8 cellular contexts compared by ENCODE assay signal in genomic region chr1:247110627-247111258, GRCh38. TPM values are rescaled to one million over a fixed set of nuclear protein-coding genes. Genes with fewer than 3 reads are reported as not detected.
DNase-seq lines count a peak whose midpoint lies in the region; TF ChIP-seq lines count a peak whose summit lies in the region.

No MANE protein-coding gene starts in this region.

- H3K36me3 Mint-ChIP-seq in chondrocyte (ENCODE audit: low read depth), result peaks cover 2% of the 10 kb centered on the region

- H3K27ac ChIP-seq in A673 (ENCODE audit: low read depth, low read length, poor library complexity, severe bottlenecking) (no peak overlapping the region), stomach smooth muscle (ENCODE audit: low read length) (peak overlapping the region; percentile 53)

- peaks cover 9% of the 10 kb centered on the region for H3K4me1 Mint-ChIP-seq in chondrocyte (ENCODE audit: low read depth)

- H3K27ac Mint-ChIP-seq in chondrocyte (ENCODE audit: unreplicated experiment), result peak overlapping the region; percentile 61

- H3K27me3 ChIP-seq in A673 (replicated peaks; ENCODE audit: insufficient read depth, low read depth, low read length, poor library complexity), result peaks cover 36% of the 10 kb centered on the region
- H3K27me3 ChIP-seq in NT2/D1 (ENCODE audit: insufficient read depth, insufficient read length), result peaks cover 59% of the 10 kb centered on the region
- peaks cover 39% of the 10 kb centered on the region for H3K27me3 ChIP-seq in mononuclear cell (ENCODE audit: insufficient read depth, low read length)
- H3K27me3 ChIP-seq in stomach smooth muscle (ENCODE audit: control insufficient read depth in 1 of 2, insufficient read depth in 2 of 2, low read length in 2 of 2), result no peaks in the 10 kb centered on the region

- peak overlapping the region; percentile 88 for H3K9ac ChIP-seq in NT2/D1 (ENCODE audit: insufficient read length, low read depth)
- peak overlapping the region; percentile 58 to 62 for H3K9ac ChIP-seq in stomach smooth muscle (ENCODE audit: low read length in 2 of 2)

- DNase-seq in A673 (ENCODE audit: low spot score) (no peak), NT2/D1 (ENCODE audit: low read depth, low spot score) (no peak), chondrocyte (ENCODE audit: low spot score) (no peak), DMS 273 (lab: John Stamatoyannopoulos, UW; ENCODE audit: unreplicated experiment) (no peak), cerebellar cortex (ENCODE audit: low spot score) (no peak), 8988T (no peak)

- TF ChIP-seq CTCF in A673 (conservative IDR thresholded peaks at IDR 0.05; ENCODE audit: low read depth, low read length), result no peak
- TF ChIP-seq CTCF in chondrocyte (IDR thresholded peaks at IDR 0.05), result no peak

- CTCF ChIA-PET in A673 (lab: Charles Lee), result no interaction called here

- H3K4me3 Mint-ChIP-seq in chondrocyte (ENCODE audit: unreplicated experiment), result peak overlapping the region; percentile 82

- H3K4me1 ChIP-seq in A673 (ENCODE audit: insufficient read depth, low read length, poor library complexity, severe bottlenecking), result no peaks in the 10 kb centered on the region
- H3K4me1 ChIP-seq in NT2/D1 (ENCODE audit: insufficient read depth, insufficient read length), result peaks cover 4% of the 10 kb centered on the region
- peaks cover 17% of the 10 kb centered on the region for H3K4me1 ChIP-seq in mononuclear cell (ENCODE audit: insufficient read depth, low read length)
- H3K4me1 ChIP-seq in stomach smooth muscle (ENCODE audit: control insufficient read depth, insufficient read depth, low read length), result peaks cover 14% of the 10 kb centered on the region

- intact Hi-C loops in A673 (cut with micrococcal nuclease; ENCODE audit: unreplicated experiment), result no loop called here

- POLR2A ChIA-PET in A673 (lab: Charles Lee; ENCODE audit: low non-redundant PET), result no interaction called here

- H3K9me3 ChIP-seq in A673 (ENCODE audit: low read depth, low read length, poor library complexity, severe bottlenecking) (no peaks in the 10 kb centered on the region), NT2/D1 (ENCODE audit: insufficient read depth, low read length) (no peaks in the 10 kb centered on the region), mononuclear cell (ENCODE audit: low read depth, low read length) (no peaks in the 10 kb centered on the region), stomach smooth muscle (ENCODE audit: control insufficient read depth in 2 of 2, low read length in 2 of 2) (no peaks in the 10 kb centered on the region)

- H3K9me3 Mint-ChIP-seq in chondrocyte (ENCODE audit: low read depth), result no peaks in the 10 kb centered on the region

- no peaks in the 10 kb centered on the region for H3K27me3 Mint-ChIP-seq in chondrocyte (ENCODE audit: low read depth)

- BruUV-seq in A673 (replicated peaks; lab: Mats Ljungman, UMichigan), result no TSS peak

- no peaks in the 10 kb centered on the region for H3K36me3 ChIP-seq in A673 (ENCODE audit: insufficient read depth, low read length, poor library complexity, severe bottlenecking)
- H3K36me3 ChIP-seq in NT2/D1 (ENCODE audit: insufficient read depth, insufficient read length, low read length), result no peaks in the 10 kb centered on the region
- H3K36me3 ChIP-seq in stomach smooth muscle (ENCODE audit: control insufficient read depth in 2 of 2, insufficient read depth in 2 of 2, low read length in 2 of 2), result peaks cover 0 to 3% of the 10 kb centered on the region in 2 donors

- H3K4me3 ChIP-seq in A673 (ENCODE audit: low read depth, low read length, poor library complexity, severe bottlenecking) (peak overlapping the region; percentile 55), NT2/D1 (ENCODE audit: insufficient read length, low read depth) (peak overlapping the region; percentile 80), mononuclear cell (ENCODE audit: low read length) (peak overlapping the region; percentile 22), stomach smooth muscle (ENCODE audit: low read length in 2 of 2) (peak overlapping the region; percentile 67 to 78)

RNA-seq across cellular contexts. Expression of gene ZNF669, which starts 6.6 kb away (rescaled TPM):
- total RNA-seq in A673 (2021) (10.3 and 13.3 TPM in 2 replicates), chondrocyte (6.1 to 9.3 TPM (median 8.3 TPM) in 3 replicates), mononuclear cell (20.8 TPM)

RNA-seq across cellular contexts. Expression of gene ZNF670, which starts 32.1 kb away (rescaled TPM):
- 5.9 and 6.5 TPM in 2 replicates for total RNA-seq in A673 (2021)
- 2.3 to 3.6 TPM (median 2.7 TPM) in 3 replicates for total RNA-seq in chondrocyte
- total RNA-seq in mononuclear cell, result 0.94 TPM

Comparison
In these comparisons a context has a peak if more than half of its experiments do, and no peak if none do; other contexts are left out.
1. H3K4me3 ChIP-seq: peak in every context shown above with its lines; median percentile 80 in NT2/D1; 72 in stomach smooth muscle; 55 in A673; 22 in mononuclear cell.